ENCODE assay signal across 18 cellular contexts in genomic region chr10:68087338-68088029, GRCh38. TPM values are rescaled to one million over a fixed set of nuclear protein-coding genes. Genes with fewer than 3 reads are reported as not detected.
DNase-seq lines count a peak whose midpoint lies in the region; ATAC-seq and TF ChIP-seq lines count a peak whose summit lies in the region.
"Had no signal": no experiment of that assay in that cellular context is flagged by ENCODE, and none has a peak within 500 bp of the region (broad histone marks: within the 10 kb centered on the region; RNA-seq: fewer than 3 reads in every experiment).

No MANE protein-coding gene starts in this region.

- no peaks in the 10 kb centered on the region for H3K36me3 ChIP-seq in IMR-90 (ENCODE audit: control insufficient read depth, insufficient read depth, low read length)
- no peaks in the 10 kb centered on the region for H3K36me3 ChIP-seq in ovary

- peaks cover 34% of the 10 kb centered on the region for H3K4me1 Mint-ChIP-seq in Calu3 (ENCODE audit: low read depth, unreplicated experiment)
- H3K4me1 Mint-ChIP-seq in activated T-cell treated with anti-CD3 and anti-CD28 coated beads, Interleukin-2, amount 50 U/mL, for 72 hours (ENCODE audit: low read depth) = peaks cover 19% of the 10 kb centered on the region

- peak overlapping the region; percentile 88 for H3K56ac ChIP-seq in IMR-90 (ENCODE audit: extremely low read depth, insufficient read depth, low read length)

- TF ChIP-seq POLR2A in IMR-90 (IDR thresholded peaks at IDR 0.05; ENCODE audit: low read depth, low read length) (no peak), ovary (IDR thresholded peaks at IDR 0.05) (no peak)

- H4K8ac ChIP-seq in IMR-90 (ENCODE audit: low read depth in 2 of 2, low read length in 2 of 2) = peak overlapping the region; percentile 97 to 98

- peaks cover 7% of the 10 kb centered on the region in 2 experiments; a peak in 3 of 4 replicates for H3K79me1 ChIP-seq in IMR-90 (ENCODE audit: low read depth in 1 of 2, low read length in 2 of 2)

- H3K4me3 ChIP-seq in IMR-90 (ENCODE audit: insufficient read depth, low read depth, low read length) = no peak overlapping the region
- H3K4me3 ChIP-seq in ovary = no peak overlapping the region
- H3K4me3 ChIP-seq: coronary artery had no signal

- peak overlapping the region; percentile 81 for H2AFZ ChIP-seq in IMR-90 (replicated peaks; ENCODE audit: low read length, poor library complexity)
- H2AFZ ChIP-seq: parathyroid adenoma had no signal

- peak overlapping the region; percentile 66 for H3K14ac ChIP-seq in IMR-90 (replicated peaks; ENCODE audit: low read depth, low read length)

- H3K18ac ChIP-seq in IMR-90 (ENCODE audit: low read depth, low read length) = peak overlapping the region; percentile 59

- TF ChIP-seq CTCF in Calu3 (IDR thresholded peaks at IDR 0.05; ENCODE audit: unreplicated experiment) (no peak), IMR-90 (conservative IDR thresholded peaks at IDR 0.05; ENCODE audit: low read depth, low read length) (no peak), ovary (IDR thresholded peaks at IDR 0.05) (no peak)

- POLR2A ChIA-PET in IMR-90 (lab: Charles Lee; ENCODE audit: unreplicated experiment) = no interaction called here

- H3K9me3 Mint-ChIP-seq in Calu3 (ENCODE audit: low read depth, unreplicated experiment) = no peaks in the 10 kb centered on the region
- no peaks in the 10 kb centered on the region for H3K9me3 Mint-ChIP-seq in activated T-cell treated with anti-CD3 and anti-CD28 coated beads, Interleukin-2, amount 50 U/mL, for 72 hours
- H3K9me3 Mint-ChIP-seq: activated CD8-positive, alpha-beta T cell treated with anti-CD3 and anti-CD28 coated beads for 36 hours; activated T-helper 17 cell treated with anti-CD3 and anti-CD28 coated beads, Interleukin-2, amount 50 U/mL, for 72 hours had no signal

- peak overlapping the region; percentile 96 for H2AK5ac ChIP-seq in IMR-90 (ENCODE audit: low read depth, low read length)

- ATAC-seq in IMR-90 (ENCODE audit: low read depth) (peak; percentile 7; the same call in 1 of the 2 replicates), left lobe of liver (peak; percentile 68), GM18511 (IDR thresholded peaks at IDR 0.05; ENCODE audit: unreplicated experiment) (no peak)
- no peak for ATAC-seq in activated CD4-positive, CD25-positive, alpha-beta regulatory T cell treated with anti-CD3 and anti-CD28 coated beads, Interleukin-2, amount 50 U/mL, for 24 hours
- no peak for ATAC-seq in activated T-cell treated with anti-CD3 and anti-CD28 coated beads, Interleukin-2, amount 50 U/mL, for 72 hours (replicated peaks in 1 of 2)
- ATAC-seq: activated CD8-positive, alpha-beta T cell treated with anti-CD3 and anti-CD28 coated beads for 36 hours; activated T-helper 17 cell treated with anti-CD3 and anti-CD28 coated beads, Interleukin-2, amount 50 U/mL, for 72 hours had no signal

- H2BK5ac ChIP-seq in IMR-90 (ENCODE audit: low read depth, low read length, poor library complexity, severe bottlenecking) = peak overlapping the region; percentile 68

- H3K27me3 ChIP-seq in IMR-90 (ENCODE audit: control insufficient read depth, insufficient read depth, low read length) (no peaks in the 10 kb centered on the region), ovary (no peaks in the 10 kb centered on the region)

- peak overlapping the region; percentile 78 for H3K27ac Mint-ChIP-seq in Calu3 (ENCODE audit: unreplicated experiment)
- H3K27ac Mint-ChIP-seq in activated T-cell treated with anti-CD3 and anti-CD28 coated beads, Interleukin-2, amount 50 U/mL, for 72 hours = no peak overlapping the region
- H3K27ac Mint-ChIP-seq: activated CD8-positive, alpha-beta T cell treated with anti-CD3 and anti-CD28 coated beads for 36 hours; activated T-helper 17 cell treated with anti-CD3 and anti-CD28 coated beads, Interleukin-2, amount 50 U/mL, for 72 hours had no signal

- peak overlapping the region; percentile 89 for H2BK120ac ChIP-seq in IMR-90 (ENCODE audit: low read depth, low read length)

- WGBS in IMR-90 (ENCODE audit: extremely low coverage in 2 of 2, insufficient read length in 1 of 2), 2 experiments = no CpG with 5 or more reads among the region's 3 CpGs
- WGBS in ovary, 3 donors = 73 to 75% (median 74%) methylated on average over 3 of the region's 3 CpGs

- peak overlapping the region; percentile 47 for H4K5ac ChIP-seq in IMR-90 (ENCODE audit: low read depth, low read length)

- H3K9me3 ChIP-seq in IMR-90 (ENCODE audit: control insufficient read depth, insufficient read depth, low read length) (no peaks in the 10 kb centered on the region), ovary (no peaks in the 10 kb centered on the region)

- H3K4me2 ChIP-seq in IMR-90 (ENCODE audit: low read depth, low read length) = no peak overlapping the region

- peak overlapping the region; percentile 95 for H2BK20ac ChIP-seq in IMR-90 (ENCODE audit: low read depth, low read length)

- intact Hi-C loops in Calu3 (cut with micrococcal nuclease; ENCODE audit: unreplicated experiment) (loop anchor here (10.0 kb wide), 1 partner anchor 233 kb away; no protein-coding TSS in a partner anchor), IMR-90 (cut with micrococcal nuclease) (loop anchor here (1.0 kb wide), 1 partner anchor 121 kb away; no protein-coding TSS in a partner anchor), ovary (cut with DNase I) (loop anchor here in 1 of 4 donors (5.0 kb wide), 1 partner anchor 115 kb away; no protein-coding TSS in a partner anchor)

- peak overlapping the region; percentile 97 for H4K91ac ChIP-seq in IMR-90 (ENCODE audit: insufficient read depth, low read depth, low read length)

- no peak for TF ChIP-seq EP300 in ovary (IDR thresholded peaks at IDR 0.05)

- H3K27ac ChIP-seq in IMR-90 (ENCODE audit: insufficient read depth, low read length) = peak overlapping the region; percentile 54
- peak overlapping the region; percentile 59 for H3K27ac ChIP-seq in epithelial cell of prostate
- no peak overlapping the region for H3K27ac ChIP-seq in ovary
- H3K27ac ChIP-seq: coronary artery, parathyroid adenoma had no signal

- H4K20me1 ChIP-seq in IMR-90 (ENCODE audit: insufficient read depth, low read length) = no peaks in the 10 kb centered on the region

- BruUV-seq in Calu3 (replicated peaks; lab: Mats Ljungman, UMichigan) (no TSS peak), IMR-90 (replicated peaks; lab: Mats Ljungman, UMichigan) (no TSS peak)

- no peaks in the 10 kb centered on the region for H3K27me3 Mint-ChIP-seq in Calu3 (ENCODE audit: unreplicated experiment)
- H3K27me3 Mint-ChIP-seq in activated T-cell treated with anti-CD3 and anti-CD28 coated beads, Interleukin-2, amount 50 U/mL, for 72 hours (ENCODE audit: low read depth) = peaks cover 4% of the 10 kb centered on the region

- peak overlapping the region; percentile 95 for H2AK9ac ChIP-seq in IMR-90 (replicated peaks; ENCODE audit: low read depth, low read length, poor library complexity)

- in situ Hi-C loops in IMR-90 (cut with MboI; ENCODE audit: low sequenced_read_pairs) = loop anchor here (5.0 to 10.0 kb wide), 3 partner anchors 65 to 215 kb away; no protein-coding TSS in a partner anchor

- H3K36me3 Mint-ChIP-seq in Calu3 (ENCODE audit: insufficient read depth, unreplicated experiment) = peaks cover 9% of the 10 kb centered on the region
- no peaks in the 10 kb centered on the region for H3K36me3 Mint-ChIP-seq in activated T-cell treated with anti-CD3 and anti-CD28 coated beads, Interleukin-2, amount 50 U/mL, for 72 hours (ENCODE audit: insufficient read depth in 2 of 2)

- peak overlapping the region; percentile 3; the same call in 1 of the 2 replicates for H3K9ac ChIP-seq in IMR-90 (ENCODE audit: low read depth, low read length)
- H3K9ac ChIP-seq: parathyroid adenoma had no signal

- dilution Hi-C loops in IMR-90 (cut with HindIII; ENCODE audit: low sequenced_read_pairs, unreplicated experiment) = no loop called here

- TF ChIP-seq RAD21 in IMR-90 (IDR thresholded peaks at IDR 0.05; ENCODE audit: low read length) = no peak

- peak overlapping the region; percentile 98 for H2BK15ac ChIP-seq in IMR-90 (ENCODE audit: low read depth, low read length)

- H3K4ac ChIP-seq in IMR-90 (ENCODE audit: low read depth, low read length) = peak overlapping the region; percentile 71

- CTCF ChIA-PET in Calu3 (lab: Charles Lee) (interaction anchor here (0.8 to 1.2 kb wide), 3 partner anchors 10 to 113 kb away, joined by 3 to 4 read pairs (median 3); no protein-coding TSS in a partner anchor), IMR-90 (lab: Yijun Ruan, JAX) (interaction anchor here (2.4 kb wide), 1 partner anchor 67 kb away, joined by 7 read pairs; no protein-coding TSS in a partner anchor)

- DNase-seq in Calu3 (peak; percentile 55), IMR-90 (no peak), epithelial cell of prostate (ENCODE audit: low read depth, low spot score) (no peak), left lobe of liver (ENCODE audit: low spot score) (no peak), ovary (no peak)
- DNase-seq in activated T-cell treated with anti-CD3 and anti-CD28 coated beads, Interleukin-2, amount 50 U/mL, for 72 hours = no peak
- DNase-seq: activated CD8-positive, alpha-beta T cell treated with anti-CD3 and anti-CD28 coated beads for 36 hours; AML-193; NCI-H187; NCI-H526 treated with DMSO at 0.1 percent for 48 hours; substantia nigra; T1000 had no signal

- no peaks in the 10 kb centered on the region for H3K9me1 ChIP-seq in IMR-90 (ENCODE audit: insufficient read depth, low read length)

- peak overlapping the region; percentile 85 for H3K23ac ChIP-seq in IMR-90 (ENCODE audit: low read depth, low read length)

- peak overlapping the region; percentile 52 for H3K4me3 Mint-ChIP-seq in Calu3 (ENCODE audit: low read depth, unreplicated experiment)
- H3K4me3 Mint-ChIP-seq in activated T-cell treated with anti-CD3 and anti-CD28 coated beads, Interleukin-2, amount 50 U/mL, for 72 hours = no peak overlapping the region
- H3K4me3 Mint-ChIP-seq: activated CD8-positive, alpha-beta T cell treated with anti-CD3 and anti-CD28 coated beads for 36 hours; activated T-helper 17 cell treated with anti-CD3 and anti-CD28 coated beads, Interleukin-2, amount 50 U/mL, for 72 hours had no signal

- peaks cover 13% of the 10 kb centered on the region for H3K4me1 ChIP-seq in IMR-90 (ENCODE audit: control insufficient read depth, insufficient read depth, low read length)
- no peaks in the 10 kb centered on the region for H3K4me1 ChIP-seq in ovary (ENCODE audit: insufficient read depth)
- H3K4me1 ChIP-seq: parathyroid adenoma had no signal

RNA-seq across cellular contexts. Expression of gene HERC4, which starts 12.4 kb away (rescaled TPM):
- 88.9 and 95.2 TPM in 2 replicates for total RNA-seq in Calu3 (2022)
- 92.8 and 177 TPM in 2 replicates for total RNA-seq in IMR-90 (2012; rRNA removed)
- 46.1 and 66.6 TPM in 2 replicates for polyA plus RNA-seq in IMR-90 (2012; rRNA removed)
- 4.9 and 7.2 TPM in 2 replicates for polyA plus RNA-seq in IMR-90 (2012; cell fraction: cytosol; rRNA removed)
- polyA plus RNA-seq in IMR-90 (2012; cell fraction: nucleus; rRNA removed; ENCODE audit: low replicate concordance) = 16.7 and 91.2 TPM in 2 replicates
- 21.5 TPM for total RNA-seq in left lobe of liver
- total RNA-seq in ovary = 10 to 100 TPM; 36.8 to 54.7 (median 47.2) TPM
- 10 to 100 TPM; 16.4 to 23.2 TPM for polyA plus RNA-seq in ovary
- total RNA-seq in activated T-cell treated with anti-CD3 and anti-CD28 coated beads, Interleukin-2, amount 50 U/mL, for 72 hours = 10 to 100 TPM; 73.5 to 85.6 TPM

RNA-seq across cellular contexts. Expression of gene MYPN, which starts 21.8 kb away (rescaled TPM):
- total RNA-seq in Calu3 (2022) (0.38 and 0.56 TPM in 2 replicates), IMR-90 (2012; rRNA removed) (12.5 and 13.1 TPM in 2 replicates), left lobe of liver (not detected), ovary (under 1 TPM in 2 of 7 donors, not detected in 5; 0.17 to 0.18 TPM)
- polyA plus RNA-seq in IMR-90 (2012; rRNA removed) (7.8 and 8.1 TPM in 2 replicates), ovary (under 1 TPM; 0.05 to 0.15 TPM)
- polyA plus RNA-seq in IMR-90 (2012; cell fraction: cytosol; rRNA removed) = 2.5 and 4.1 TPM in 2 replicates
- polyA plus RNA-seq in IMR-90 (2012; cell fraction: nucleus; rRNA removed; ENCODE audit: low replicate concordance) = 4.3 and 6.7 TPM in 2 replicates
- total RNA-seq in activated T-cell treated with anti-CD3 and anti-CD28 coated beads, Interleukin-2, amount 50 U/mL, for 72 hours = not detected
- total RNA-seq: activated CD8-positive, alpha-beta T cell treated with anti-CD3 and anti-CD28 coated beads for 36 hours; mucosa of gallbladder had no signal

Comparison
In these comparisons a context has a peak if more than half of its experiments do, and no peak if none do; other contexts are left out.
1. ATAC-seq: peak in IMR-90 (single experiment) and left lobe of liver (single experiment); none in activated CD4-positive, CD25-positive, alpha-beta regulatory T cell treated with anti-CD3 and anti-CD28 coated beads, Interleukin-2, amount 50 U/mL, for 24 hours (0 of 2), activated T-cell treated with anti-CD3 and anti-CD28 coated beads, Interleukin-2, amount 50 U/mL, for 72 hours (0 of 2) and GM18511 (single experiment).
2. H3K27ac ChIP-seq: peak in IMR-90 (single experiment) and epithelial cell of prostate (single experiment); none in ovary (0 of 2).